Comparison of ENCODE assay signal across 14 cellular contexts in genomic region chr2:230564805-230565779, GRCh38.
A peak's percentile ranks its signal among the peaks of the same experiment; 100 is the strongest.
DNase-seq lines count a peak whose midpoint lies in the region; ATAC-seq and TF ChIP-seq lines count a peak whose summit lies in the region.
"Had no signal": no experiment of that assay in that cellular context is flagged by ENCODE, and none has a peak within 500 bp of the region (broad histone marks: within the 10 kb centered on the region; RNA-seq: fewer than 3 reads in every experiment).

No MANE protein-coding gene starts in this region.

- H3K4me3 ChIP-seq in HFF-Myc (replicated peaks; ENCODE audit: low read depth, low read length) (no peak overlapping the region), PC-3 (ENCODE audit: low read length) (no peak overlapping the region), endodermal cell (ENCODE audit: low read length) (no peak overlapping the region)
- H3K4me3 ChIP-seq: mucosa of descending colon had no signal

- BruUV-seq in PC-3 (replicated peaks; lab: Mats Ljungman, UMichigan): no TSS peak

- WGBS in endodermal cell (ENCODE audit: insufficient coverage in 1 of 2, insufficient read length in 1 of 2), 2 experiments: 88 to 89% methylated on average over 6 to 11 of the region's 11 CpGs

- H3K9me2 ChIP-seq in PC-3 (replicated peaks; ENCODE audit: low read length): no peaks in the 10 kb centered on the region

- no peak overlapping the region for H3K9ac ChIP-seq in PC-3 (ENCODE audit: low read length)
- H3K9ac ChIP-seq in endodermal cell (ENCODE audit: extremely low read depth, low read length, poor library complexity, severe bottlenecking): no peak overlapping the region

- POLR2A ChIA-PET in PC-3 (lab: Charles Lee; ENCODE audit: unreplicated experiment): no interaction called here

- no peaks in the 10 kb centered on the region for H4K20me1 ChIP-seq in PC-3 (ENCODE audit: low read length)

- no peak for TF ChIP-seq CTCF in HFF-Myc (IDR thresholded peaks at IDR 0.05; ENCODE audit: low read depth, low read length, missing control alignments)
- TF ChIP-seq CTCF in PC-3 (conservative IDR thresholded peaks at IDR 0.05; ENCODE audit: low read depth, low read length): no peak
- TF ChIP-seq CTCF in endodermal cell (conservative IDR thresholded peaks at IDR 0.05): no peak

- CTCF ChIA-PET in PC-3 (lab: Charles Lee): no interaction called here

- no peaks in the 10 kb centered on the region for H3K27me3 Mint-ChIP-seq in endodermal cell (ENCODE audit: insufficient read depth)
- H3K27me3 Mint-ChIP-seq: activated naive CD4-positive, alpha-beta T cell treated with anti-CD3 and anti-CD28 coated beads, Interleukin-2, amount 50 U/mL, for 24 hours had no signal

- ATAC-seq in PC-3 (peak; percentile 76), Right ventricle myocardium inferior (no peak)
- ATAC-seq: esophagus mucosa, mucosa of descending colon had no signal

- no peak overlapping the region for H3K4me3 Mint-ChIP-seq in endodermal cell
- H3K4me3 Mint-ChIP-seq: activated naive CD4-positive, alpha-beta T cell treated with anti-CD3 and anti-CD28 coated beads, Interleukin-2, amount 50 U/mL, for 24 hours; T-helper 2 cell treated with Interferon-gamma antibody and Interleukin-4, amounts not matched to agents 5 μg/mL and 100 μg/mL, for 36 hours had no signal

- H3F3A ChIP-seq in PC-3 (ENCODE audit: low read length, unreplicated experiment): no peaks in the 10 kb centered on the region

- H2AFZ ChIP-seq in PC-3 (ENCODE audit: low read length): no peak overlapping the region

- DNase-seq in CD1c-positive myeloid dendritic cell (ENCODE audit: extremely low spot score) (peak; percentile 34), HFF-Myc (ENCODE audit: extremely low read depth, low read depth) (peak; percentile 33), PC-3 (peak; percentile 68), globus pallidus (ENCODE audit: low spot score) (peak; percentile 1), Right ventricle myocardium inferior (ENCODE audit: missing footprints) (no peak), NCI-H2081 (lab: John Stamatoyannopoulos, UW) (no peak), endodermal cell (no peak), posterior vena cava (ENCODE audit: low spot score) (no peak)
- DNase-seq: EL, H7, mucosa of descending colon had no signal

- H3K9me3 ChIP-seq in PC-3 (ENCODE audit: low read length) (no peaks in the 10 kb centered on the region), endodermal cell (ENCODE audit: control insufficient read depth, low read length) (no peaks in the 10 kb centered on the region)
- H3K9me3 ChIP-seq: mucosa of descending colon had no signal

- no peaks in the 10 kb centered on the region for H3K36me3 Mint-ChIP-seq in endodermal cell (ENCODE audit: low read depth)

- peaks cover 10% of the 10 kb centered on the region for H3K9me3 Mint-ChIP-seq in endodermal cell
- H3K9me3 Mint-ChIP-seq: activated naive CD4-positive, alpha-beta T cell treated with anti-CD3 and anti-CD28 coated beads, Interleukin-2, amount 50 U/mL, for 24 hours had no signal

- peak overlapping the region; percentile 32; the same call in 1 of the 2 replicates for H3K4me2 ChIP-seq in PC-3 (ENCODE audit: low read length)

- H3K4me1 Mint-ChIP-seq in endodermal cell: no peaks in the 10 kb centered on the region

- no peaks in the 10 kb centered on the region for H3K36me3 ChIP-seq in PC-3 (ENCODE audit: low read depth, low read length)
- no peaks in the 10 kb centered on the region for H3K36me3 ChIP-seq in endodermal cell (ENCODE audit: control insufficient read depth, insufficient read depth, low read length)

- H3K4me1 ChIP-seq in PC-3 (ENCODE audit: insufficient read depth, low read length) (0 out of 2 replicates have a peak, but pooled peaks cover 4% of the 10 kb centered on the region), endodermal cell (ENCODE audit: control insufficient read depth, insufficient read depth, low read length) (no peaks in the 10 kb centered on the region)

- no peaks in the 10 kb centered on the region for H3K27me3 ChIP-seq in PC-3 (ENCODE audit: low read length)
- H3K27me3 ChIP-seq in endodermal cell (ENCODE audit: control insufficient read depth, insufficient read depth, low read length, poor library complexity, severe bottlenecking): no peaks in the 10 kb centered on the region

- no peaks in the 10 kb centered on the region for H3K79me2 ChIP-seq in PC-3 (ENCODE audit: low read length)

- H3K27ac Mint-ChIP-seq in endodermal cell: no peak overlapping the region
- H3K27ac Mint-ChIP-seq: activated naive CD4-positive, alpha-beta T cell treated with anti-CD3 and anti-CD28 coated beads, Interleukin-2, amount 50 U/mL, for 24 hours; T-helper 2 cell treated with Interferon-gamma antibody and Interleukin-4, amounts not matched to agents 5 μg/mL and 100 μg/mL, for 36 hours had no signal

- no peak overlapping the region for H3K27ac ChIP-seq in PC-3 (ENCODE audit: low read length)
- no peak overlapping the region for H3K27ac ChIP-seq in endodermal cell (ENCODE audit: low read depth, low read length)

- intact Hi-C loops in PC-3 (cut with micrococcal nuclease): no loop called here
- intact Hi-C loops in Right ventricle myocardium inferior (cut with DNase I): no loop called here
- intact Hi-C loops in posterior vena cava (cut with DNase I): no loop called here

Comparison
In these comparisons a context has a peak if more than half of its experiments do, and no peak if none do; other contexts are left out.
1. DNase-seq: peak in CD1c-positive myeloid dendritic cell (single experiment), HFF-Myc (single experiment), PC-3 (single experiment) and globus pallidus (single experiment); none in Right ventricle myocardium inferior (single experiment), NCI-H2081 (0 of 2), endodermal cell (single experiment) and posterior vena cava (single experiment).